1 cellular context compared by ENCODE assay signal in the genomic region with DNA sequence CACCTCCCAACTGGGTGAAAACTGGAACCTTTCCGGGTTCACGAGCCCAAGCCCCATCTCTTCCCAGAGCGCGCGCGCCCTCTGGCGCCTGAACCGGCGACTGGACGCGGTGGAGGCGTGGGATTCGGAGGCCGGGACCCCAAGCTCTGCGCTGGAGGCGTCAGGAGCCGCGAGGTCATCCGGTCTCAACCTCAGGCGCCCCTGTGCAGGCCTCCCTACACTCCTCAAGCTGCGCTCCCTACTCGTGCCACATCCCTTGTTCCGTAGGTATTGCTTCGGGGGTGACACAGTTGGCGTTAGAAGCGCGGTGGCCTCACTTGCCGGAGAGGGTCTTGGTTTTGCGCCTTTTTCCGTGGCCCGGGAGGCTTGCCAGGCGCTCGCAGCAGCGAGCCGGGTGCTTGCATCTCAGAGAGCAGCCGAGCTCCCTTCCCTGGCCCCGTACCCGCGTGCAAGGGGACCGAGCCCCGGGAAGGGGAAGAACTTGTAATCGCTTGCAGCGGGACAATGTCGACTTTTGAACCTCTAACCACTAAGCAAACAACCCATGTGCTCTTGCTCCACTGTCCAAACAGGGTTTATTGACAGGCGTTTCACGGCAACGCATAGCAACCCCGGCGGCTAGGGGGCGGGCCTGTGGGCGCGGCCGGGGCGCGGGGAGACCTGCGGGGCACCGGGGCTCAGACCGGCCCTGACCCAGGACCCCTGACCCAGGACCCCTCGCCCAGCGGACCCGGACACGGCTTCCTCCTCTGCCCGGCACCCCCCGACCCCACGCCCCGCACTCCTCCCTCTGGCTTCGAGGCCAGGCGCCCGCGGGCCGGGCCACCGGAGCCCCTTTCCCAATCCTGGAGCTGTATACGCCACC.
TF ChIP-seq lines count a peak whose summit lies in the region.

No MANE protein-coding gene starts in this region.

TF ChIP-seq in HepG2, 621 proteins besides CTCF, POLR2A, EP300 and RAD21 (continued from another document and continues in another):
- TF ChIP-seq, protein P1, sequence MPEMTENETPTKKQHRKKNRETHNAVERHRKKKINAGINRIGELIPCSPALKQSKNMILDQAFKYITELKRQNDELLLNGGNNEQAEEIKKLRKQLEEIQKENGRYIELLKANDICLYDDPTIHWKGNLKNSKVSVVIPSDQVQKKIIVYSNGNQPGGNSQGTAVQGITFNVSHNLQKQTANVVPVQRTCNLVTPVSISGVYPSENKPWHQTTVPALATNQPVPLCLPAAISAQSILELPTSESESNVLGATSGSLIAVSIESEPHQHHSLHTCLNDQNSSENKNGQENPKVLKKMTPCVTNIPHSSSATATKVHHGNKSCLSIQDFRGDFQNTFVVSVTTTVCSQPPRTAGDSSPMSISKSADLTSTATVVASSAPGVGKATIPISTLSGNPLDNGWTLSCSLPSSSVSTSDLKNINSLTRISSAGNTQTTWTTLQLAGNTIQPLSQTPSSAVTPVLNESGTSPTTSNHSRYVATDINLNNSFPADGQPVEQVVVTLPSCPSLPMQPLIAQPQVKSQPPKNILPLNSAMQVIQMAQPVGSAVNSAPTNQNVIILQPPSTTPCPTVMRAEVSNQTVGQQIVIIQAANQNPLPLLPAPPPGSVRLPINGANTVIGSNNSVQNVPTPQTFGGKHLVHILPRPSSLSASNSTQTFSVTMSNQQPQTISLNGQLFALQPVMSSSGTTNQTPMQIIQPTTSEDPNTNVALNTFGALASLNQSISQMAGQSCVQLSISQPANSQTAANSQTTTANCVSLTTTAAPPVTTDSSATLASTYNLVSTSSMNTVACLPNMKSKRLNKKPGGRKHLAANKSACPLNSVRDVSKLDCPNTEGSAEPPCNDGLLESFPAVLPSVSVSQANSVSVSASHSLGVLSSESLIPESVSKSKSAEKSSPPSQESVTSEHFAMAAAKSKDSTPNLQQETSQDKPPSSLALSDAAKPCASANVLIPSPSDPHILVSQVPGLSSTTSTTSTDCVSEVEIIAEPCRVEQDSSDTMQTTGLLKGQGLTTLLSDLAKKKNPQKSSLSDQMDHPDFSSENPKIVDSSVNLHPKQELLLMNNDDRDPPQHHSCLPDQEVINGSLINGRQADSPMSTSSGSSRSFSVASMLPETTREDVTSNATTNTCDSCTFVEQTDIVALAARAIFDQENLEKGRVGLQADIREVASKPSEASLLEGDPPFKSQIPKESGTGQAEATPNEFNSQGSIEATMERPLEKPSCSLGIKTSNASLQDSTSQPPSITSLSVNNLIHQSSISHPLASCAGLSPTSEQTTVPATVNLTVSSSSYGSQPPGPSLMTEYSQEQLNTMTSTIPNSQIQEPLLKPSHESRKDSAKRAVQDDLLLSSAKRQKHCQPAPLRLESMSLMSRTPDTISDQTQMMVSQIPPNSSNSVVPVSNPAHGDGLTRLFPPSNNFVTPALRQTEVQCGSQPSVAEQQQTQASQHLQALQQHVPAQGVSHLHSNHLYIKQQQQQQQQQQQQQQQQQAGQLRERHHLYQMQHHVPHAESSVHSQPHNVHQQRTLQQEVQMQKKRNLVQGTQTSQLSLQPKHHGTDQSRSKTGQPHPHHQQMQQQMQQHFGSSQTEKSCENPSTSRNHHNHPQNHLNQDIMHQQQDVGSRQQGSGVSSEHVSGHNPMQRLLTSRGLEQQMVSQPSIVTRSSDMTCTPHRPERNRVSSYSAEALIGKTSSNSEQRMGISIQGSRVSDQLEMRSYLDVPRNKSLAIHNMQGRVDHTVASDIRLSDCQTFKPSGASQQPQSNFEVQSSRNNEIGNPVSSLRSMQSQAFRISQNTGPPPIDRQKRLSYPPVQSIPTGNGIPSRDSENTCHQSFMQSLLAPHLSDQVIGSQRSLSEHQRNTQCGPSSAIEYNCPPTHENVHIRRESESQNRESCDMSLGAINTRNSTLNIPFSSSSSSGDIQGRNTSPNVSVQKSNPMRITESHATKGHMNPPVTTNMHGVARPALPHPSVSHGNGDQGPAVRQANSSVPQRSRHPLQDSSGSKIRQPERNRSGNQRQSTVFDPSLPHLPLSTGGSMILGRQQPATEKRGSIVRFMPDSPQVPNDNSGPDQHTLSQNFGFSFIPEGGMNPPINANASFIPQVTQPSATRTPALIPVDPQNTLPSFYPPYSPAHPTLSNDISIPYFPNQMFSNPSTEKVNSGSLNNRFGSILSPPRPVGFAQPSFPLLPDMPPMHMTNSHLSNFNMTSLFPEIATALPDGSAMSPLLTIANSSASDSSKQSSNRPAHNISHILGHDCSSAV (CRISPR knock-in tag; IDR thresholded peaks at IDR 0.05; ENCODE audit: borderline replicate concordance): no peak
- TF ChIP-seq GZF1 (CRISPR knock-in tag; IDR thresholded peaks at IDR 0.05): no peak
- peak; percentile 78; the same call in 1 of the 2 replicates for TF ChIP-seq SNAPC4 (CRISPR knock-in tag; IDR thresholded peaks at IDR 0.05)
- TF ChIP-seq TBX3 (IDR thresholded peaks at IDR 0.05; ENCODE audit: borderline replicate concordance): peak; percentile 30; the same call in 1 of the 2 replicates
- TF ChIP-seq ZGPAT (CRISPR knock-in tag; IDR thresholded peaks at IDR 0.05): peak; percentile 93
- peak; percentile 50; the same call in 1 of the 2 replicates for TF ChIP-seq ZNF160 (CRISPR knock-in tag; IDR thresholded peaks at IDR 0.05)
- TF ChIP-seq ZNF354B (CRISPR knock-in tag; IDR thresholded peaks at IDR 0.05): 0 out of 2 replicates have a peak, but pooled peaks have one; percentile 45
- peak; percentile 75 for TF ChIP-seq MIXL1 (CRISPR knock-in tag; IDR thresholded peaks at IDR 0.05)
- TF ChIP-seq, protein P2, sequence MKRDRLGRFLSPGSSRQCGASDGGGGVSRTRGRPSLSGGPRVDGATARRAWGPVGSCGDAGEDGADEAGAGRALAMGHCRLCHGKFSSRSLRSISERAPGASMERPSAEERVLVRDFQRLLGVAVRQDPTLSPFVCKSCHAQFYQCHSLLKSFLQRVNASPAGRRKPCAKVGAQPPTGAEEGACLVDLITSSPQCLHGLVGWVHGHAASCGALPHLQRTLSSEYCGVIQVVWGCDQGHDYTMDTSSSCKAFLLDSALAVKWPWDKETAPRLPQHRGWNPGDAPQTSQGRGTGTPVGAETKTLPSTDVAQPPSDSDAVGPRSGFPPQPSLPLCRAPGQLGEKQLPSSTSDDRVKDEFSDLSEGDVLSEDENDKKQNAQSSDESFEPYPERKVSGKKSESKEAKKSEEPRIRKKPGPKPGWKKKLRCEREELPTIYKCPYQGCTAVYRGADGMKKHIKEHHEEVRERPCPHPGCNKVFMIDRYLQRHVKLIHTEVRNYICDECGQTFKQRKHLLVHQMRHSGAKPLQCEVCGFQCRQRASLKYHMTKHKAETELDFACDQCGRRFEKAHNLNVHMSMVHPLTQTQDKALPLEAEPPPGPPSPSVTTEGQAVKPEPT (CRISPR knock-in tag; IDR thresholded peaks at IDR 0.05; ENCODE audit: low read depth): 0 out of 2 replicates have a peak, but pooled peaks have one; percentile 52
- no peak for TF ChIP-seq TEF (CRISPR knock-in tag; IDR thresholded peaks at IDR 0.05)
- TF ChIP-seq HOXA5 (CRISPR knock-in tag; IDR thresholded peaks at IDR 0.05): peak; percentile 76; the same call in 1 of the 2 replicates
- TF ChIP-seq, protein P3, sequence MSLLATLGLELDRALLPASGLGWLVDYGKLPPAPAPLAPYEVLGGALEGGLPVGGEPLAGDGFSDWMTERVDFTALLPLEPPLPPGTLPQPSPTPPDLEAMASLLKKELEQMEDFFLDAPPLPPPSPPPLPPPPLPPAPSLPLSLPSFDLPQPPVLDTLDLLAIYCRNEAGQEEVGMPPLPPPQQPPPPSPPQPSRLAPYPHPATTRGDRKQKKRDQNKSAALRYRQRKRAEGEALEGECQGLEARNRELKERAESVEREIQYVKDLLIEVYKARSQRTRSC (CRISPR knock-in tag; IDR thresholded peaks at IDR 0.05; ENCODE audit: low read depth): peak; percentile 53; the same call in 1 of the 2 replicates
- no peak for TF ChIP-seq SSRP1 (CRISPR knock-in tag; IDR thresholded peaks at IDR 0.05)
- TF ChIP-seq, protein P4, sequence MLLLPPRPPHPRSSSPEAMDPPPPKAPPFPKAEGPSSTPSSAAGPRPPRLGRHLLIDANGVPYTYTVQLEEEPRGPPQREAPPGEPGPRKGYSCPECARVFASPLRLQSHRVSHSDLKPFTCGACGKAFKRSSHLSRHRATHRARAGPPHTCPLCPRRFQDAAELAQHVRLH (CRISPR knock-in tag; IDR thresholded peaks at IDR 0.05; ENCODE audit: borderline replicate concordance, low read depth): no peak
- 0 out of 2 replicates have a peak, but pooled peaks have one; percentile 29 for TF ChIP-seq ZNF34 (CRISPR knock-in tag; IDR thresholded peaks at IDR 0.05; ENCODE audit: borderline replicate concordance)
- TF ChIP-seq KAT8 (CRISPR knock-in tag; IDR thresholded peaks at IDR 0.05): peak; percentile 75; the same call in 1 of the 2 replicates
- TF ChIP-seq SETDB1 (CRISPR knock-in tag; IDR thresholded peaks at IDR 0.05; ENCODE audit: borderline replicate concordance): no peak
- TF ChIP-seq HNF4A (CRISPR knock-in tag; IDR thresholded peaks at IDR 0.05): peak; percentile 96
- TF ChIP-seq, protein P5, sequence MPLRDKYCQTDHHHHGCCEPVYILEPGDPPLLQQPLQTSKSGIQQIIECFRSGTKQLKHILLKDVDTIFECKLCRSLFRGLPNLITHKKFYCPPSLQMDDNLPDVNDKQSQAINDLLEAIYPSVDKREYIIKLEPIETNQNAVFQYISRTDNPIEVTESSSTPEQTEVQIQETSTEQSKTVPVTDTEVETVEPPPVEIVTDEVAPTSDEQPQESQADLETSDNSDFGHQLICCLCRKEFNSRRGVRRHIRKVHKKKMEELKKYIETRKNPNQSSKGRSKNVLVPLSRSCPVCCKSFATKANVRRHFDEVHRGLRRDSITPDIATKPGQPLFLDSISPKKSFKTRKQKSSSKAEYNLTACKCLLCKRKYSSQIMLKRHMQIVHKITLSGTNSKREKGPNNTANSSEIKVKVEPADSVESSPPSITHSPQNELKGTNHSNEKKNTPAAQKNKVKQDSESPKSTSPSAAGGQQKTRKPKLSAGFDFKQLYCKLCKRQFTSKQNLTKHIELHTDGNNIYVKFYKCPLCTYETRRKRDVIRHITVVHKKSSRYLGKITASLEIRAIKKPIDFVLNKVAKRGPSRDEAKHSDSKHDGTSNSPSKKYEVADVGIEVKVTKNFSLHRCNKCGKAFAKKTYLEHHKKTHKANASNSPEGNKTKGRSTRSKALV (CRISPR knock-in tag; IDR thresholded peaks at IDR 0.05): peak; percentile 95
